In genomic region chr3:13353936-13354542, GRCh38 we compare ENCODE assay signal across 10 cellular contexts.
DNase-seq lines count a peak whose midpoint lies in the region; ATAC-seq and TF ChIP-seq lines count a peak whose summit lies in the region.
"Had no signal": no experiment of that assay in that cellular context is flagged by ENCODE, and none has a peak within 500 bp of the region (broad histone marks: within the 10 kb centered on the region; RNA-seq: fewer than 3 reads in every experiment).

No MANE protein-coding gene starts in this region.

- H3K4me3 ChIP-seq in foreskin fibroblast (ENCODE audit: low read depth in 1 of 2, low read length in 2 of 2) (no peak overlapping the region), upper lobe of left lung (no peak overlapping the region), adrenal gland (no peak overlapping the region)

- H3K4me1 ChIP-seq in upper lobe of left lung (no peaks in the 10 kb centered on the region), adrenal gland (replicated peaks in 1 of 2) (no peaks in the 10 kb centered on the region)

- WGBS in upper lobe of left lung, 2 donors = 80 to 90% methylated on average over 1 to 9 of the region's 13 CpGs
- WGBS in adrenal gland, 4 donors = 72 to 92% (median 83%) methylated on average over 4 to 13 of the region's 13 CpGs

- H3K36me3 ChIP-seq in upper lobe of left lung (peaks cover 0 to 61% (median 33%) of the 10 kb centered on the region in 4 donors), adrenal gland (replicated peaks in 1 of 2) (no peaks in the 10 kb centered on the region)

- intact Hi-C loops in adrenal gland (cut with DNase I) = no loop called here

- no peak overlapping the region for H3K27ac ChIP-seq in upper lobe of left lung
- no peak overlapping the region for H3K27ac ChIP-seq in adrenal gland

- ATAC-seq in SK-N-SH treated with all-trans-retinoic acid at 6 μM for 48 hours (peak; percentile 58), upper lobe of left lung (ENCODE audit: low FRiP score in 2 of 2) (no peak), HG03571 (IDR thresholded peaks at IDR 0.05; ENCODE audit: unreplicated experiment) (no peak)

- DNase-seq in 8988T = peak; percentile 64
- DNase-seq in GM03348 (ENCODE audit: low spot score) = peak; percentile 51
- no peak for DNase-seq in foreskin fibroblast
- no peak for DNase-seq in upper lobe of left lung
- DNase-seq in CD1c-positive myeloid dendritic cell (ENCODE audit: extremely low spot score) = no peak
- no peak for DNase-seq in adrenal gland
- DNase-seq: DMS79, NCI-H187 had no signal

- no peaks in the 10 kb centered on the region for H3K27me3 ChIP-seq in upper lobe of left lung
- H3K27me3 ChIP-seq in adrenal gland = no peaks in the 10 kb centered on the region

- no peak for TF ChIP-seq EP300 in upper lobe of left lung (IDR thresholded peaks at IDR 0.05)

- peak; percentile 11 for TF ChIP-seq CTCF in foreskin fibroblast (IDR thresholded peaks at IDR 0.05; ENCODE audit: low read depth, low read length)
- TF ChIP-seq CTCF in upper lobe of left lung (IDR thresholded peaks at IDR 0.05) = no peak
- TF ChIP-seq CTCF in adrenal gland (IDR thresholded peaks at IDR 0.05) = no peak

- H3K9me3 ChIP-seq in upper lobe of left lung (no peaks in the 10 kb centered on the region), adrenal gland (replicated peaks in 1 of 3) (no peaks in the 10 kb centered on the region)

- TF ChIP-seq POLR2A in upper lobe of left lung (IDR thresholded peaks at IDR 0.05) (no peak), adrenal gland (IDR thresholded peaks at IDR 0.05) (no peak)

TF ChIP-seq in SK-N-SH treated with all-trans-retinoic acid at 6 μM for 48 hours, 23 proteins besides CTCF, POLR2A, EP300 and RAD21:
- no peak for TF ChIP-seq ZNF70 (CRISPR knock-in tag; IDR thresholded peaks at IDR 0.05)
- TF ChIP-seq ESRRG (CRISPR knock-in tag; IDR thresholded peaks at IDR 0.05) = no peak
- no peak for TF ChIP-seq GLIS3 (CRISPR knock-in tag; IDR thresholded peaks at IDR 0.05)
- TF ChIP-seq ISL1 (CRISPR knock-in tag; IDR thresholded peaks at IDR 0.05) = no peak
- no peak for TF ChIP-seq ZFP3 (CRISPR knock-in tag; IDR thresholded peaks at IDR 0.05)
- TF ChIP-seq PPARA (CRISPR knock-in tag; IDR thresholded peaks at IDR 0.05; ENCODE audit: borderline replicate concordance) = no peak
- no peak for TF ChIP-seq SNAI2 (CRISPR knock-in tag; IDR thresholded peaks at IDR 0.05)
- no peak for TF ChIP-seq POU6F1 (CRISPR knock-in tag; IDR thresholded peaks at IDR 0.05; ENCODE audit: borderline replicate concordance, low read depth)
- TF ChIP-seq CSRNP3 (CRISPR knock-in tag; IDR thresholded peaks at IDR 0.05) = no peak
- no peak for TF ChIP-seq TOX (CRISPR knock-in tag; IDR thresholded peaks at IDR 0.05; ENCODE audit: borderline replicate concordance)
- no peak for TF ChIP-seq ARNTL (CRISPR knock-in tag; IDR thresholded peaks at IDR 0.05; ENCODE audit: borderline replicate concordance, low read depth)
- TF ChIP-seq BACH2 (CRISPR knock-in tag; IDR thresholded peaks at IDR 0.05; ENCODE audit: borderline replicate concordance) = no peak
- no peak for TF ChIP-seq ZC3H10 (CRISPR knock-in tag; IDR thresholded peaks at IDR 0.05)
- TF ChIP-seq TSHZ2 (CRISPR knock-in tag; IDR thresholded peaks at IDR 0.05) = no peak

Comparison
In these comparisons a context has a peak if more than half of its experiments do, and no peak if none do; other contexts are left out.
1. DNase-seq: peak in 8988T (single experiment) and GM03348 (single experiment); none in foreskin fibroblast (0 of 2), upper lobe of left lung (0 of 2), CD1c-positive myeloid dendritic cell (single experiment) and adrenal gland (0 of 7).